1 cellular context compared by ENCODE assay signal in genomic region chr17:73187203-73187769, GRCh38.
TF ChIP-seq lines count a peak whose summit lies in the region.

No MANE protein-coding gene starts in this region.

TF ChIP-seq in HepG2, 621 proteins besides CTCF, POLR2A, EP300 and RAD21 (continued from another document and continues in another):
- TF ChIP-seq, protein P1, sequence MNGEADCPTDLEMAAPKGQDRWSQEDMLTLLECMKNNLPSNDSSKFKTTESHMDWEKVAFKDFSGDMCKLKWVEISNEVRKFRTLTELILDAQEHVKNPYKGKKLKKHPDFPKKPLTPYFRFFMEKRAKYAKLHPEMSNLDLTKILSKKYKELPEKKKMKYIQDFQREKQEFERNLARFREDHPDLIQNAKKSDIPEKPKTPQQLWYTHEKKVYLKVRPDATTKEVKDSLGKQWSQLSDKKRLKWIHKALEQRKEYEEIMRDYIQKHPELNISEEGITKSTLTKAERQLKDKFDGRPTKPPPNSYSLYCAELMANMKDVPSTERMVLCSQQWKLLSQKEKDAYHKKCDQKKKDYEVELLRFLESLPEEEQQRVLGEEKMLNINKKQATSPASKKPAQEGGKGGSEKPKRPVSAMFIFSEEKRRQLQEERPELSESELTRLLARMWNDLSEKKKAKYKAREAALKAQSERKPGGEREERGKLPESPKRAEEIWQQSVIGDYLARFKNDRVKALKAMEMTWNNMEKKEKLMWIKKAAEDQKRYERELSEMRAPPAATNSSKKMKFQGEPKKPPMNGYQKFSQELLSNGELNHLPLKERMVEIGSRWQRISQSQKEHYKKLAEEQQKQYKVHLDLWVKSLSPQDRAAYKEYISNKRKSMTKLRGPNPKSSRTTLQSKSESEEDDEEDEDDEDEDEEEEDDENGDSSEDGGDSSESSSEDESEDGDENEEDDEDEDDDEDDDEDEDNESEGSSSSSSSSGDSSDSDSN (CRISPR knock-in tag; IDR thresholded peaks at IDR 0.05), result no peak; the same call in 1 of the 2 replicates
- no peak for TF ChIP-seq ISX (CRISPR knock-in tag; conservative IDR thresholded peaks at IDR 0.05)
- no peak; the same call in 1 of the 2 replicates for TF ChIP-seq SAFB2 (CRISPR knock-in tag; IDR thresholded peaks at IDR 0.05; ENCODE audit: borderline replicate concordance, low read depth)
- TF ChIP-seq ZFYVE20 (CRISPR knock-in tag; IDR thresholded peaks at IDR 0.05; ENCODE audit: borderline replicate concordance, low read depth), result no peak
- no peak for TF ChIP-seq ZNF550 (CRISPR knock-in tag; IDR thresholded peaks at IDR 0.05; ENCODE audit: borderline replicate concordance)
- no peak for TF ChIP-seq NONO (IDR thresholded peaks at IDR 0.05)
- TF ChIP-seq NONO (CRISPR knock-in tag; conservative IDR thresholded peaks at IDR 0.05), result peak; percentile 96
- TF ChIP-seq RFX5 (IDR thresholded peaks at IDR 0.05; ENCODE audit: low read depth, low read length), result no peak
- TF ChIP-seq NRL (CRISPR knock-in tag; IDR thresholded peaks at IDR 0.05; ENCODE audit: borderline replicate concordance), result no peak
- TF ChIP-seq, protein P2, sequence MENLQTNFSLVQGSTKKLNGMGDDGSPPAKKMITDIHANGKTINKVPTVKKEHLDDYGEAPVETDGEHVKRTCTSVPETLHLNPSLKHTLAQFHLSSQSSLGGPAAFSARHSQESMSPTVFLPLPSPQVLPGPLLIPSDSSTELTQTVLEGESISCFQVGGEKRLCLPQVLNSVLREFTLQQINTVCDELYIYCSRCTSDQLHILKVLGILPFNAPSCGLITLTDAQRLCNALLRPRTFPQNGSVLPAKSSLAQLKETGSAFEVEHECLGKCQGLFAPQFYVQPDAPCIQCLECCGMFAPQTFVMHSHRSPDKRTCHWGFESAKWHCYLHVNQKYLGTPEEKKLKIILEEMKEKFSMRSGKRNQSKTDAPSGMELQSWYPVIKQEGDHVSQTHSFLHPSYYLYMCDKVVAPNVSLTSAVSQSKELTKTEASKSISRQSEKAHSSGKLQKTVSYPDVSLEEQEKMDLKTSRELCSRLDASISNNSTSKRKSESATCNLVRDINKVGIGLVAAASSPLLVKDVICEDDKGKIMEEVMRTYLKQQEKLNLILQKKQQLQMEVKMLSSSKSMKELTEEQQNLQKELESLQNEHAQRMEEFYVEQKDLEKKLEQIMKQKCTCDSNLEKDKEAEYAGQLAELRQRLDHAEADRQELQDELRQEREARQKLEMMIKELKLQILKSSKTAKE (CRISPR knock-in tag; IDR thresholded peaks at IDR 0.05; ENCODE audit: borderline replicate concordance), result peak; percentile 94
- TF ChIP-seq CBX5 (CRISPR knock-in tag; IDR thresholded peaks at IDR 0.05; ENCODE audit: borderline replicate concordance), result peak; percentile 92; the same call in 1 of the 2 replicates
- peak; percentile 94; the same call in 1 of the 2 replicates for TF ChIP-seq ZNF512B (CRISPR knock-in tag; IDR thresholded peaks at IDR 0.05; ENCODE audit: borderline replicate concordance)
- TF ChIP-seq, protein P3, sequence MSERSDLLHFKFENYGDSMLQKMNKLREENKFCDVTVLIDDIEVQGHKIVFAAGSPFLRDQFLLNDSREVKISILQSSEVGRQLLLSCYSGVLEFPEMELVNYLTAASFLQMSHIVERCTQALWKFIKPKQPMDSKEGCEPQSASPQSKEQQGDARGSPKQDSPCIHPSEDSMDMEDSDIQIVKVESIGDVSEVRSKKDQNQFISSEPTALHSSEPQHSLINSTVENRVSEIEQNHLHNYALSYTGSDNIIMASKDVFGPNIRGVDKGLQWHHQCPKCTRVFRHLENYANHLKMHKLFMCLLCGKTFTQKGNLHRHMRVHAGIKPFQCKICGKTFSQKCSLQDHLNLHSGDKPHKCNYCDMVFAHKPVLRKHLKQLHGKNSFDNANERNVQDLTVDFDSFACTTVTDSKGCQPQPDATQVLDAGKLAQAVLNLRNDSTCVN (CRISPR knock-in tag; IDR thresholded peaks at IDR 0.05; ENCODE audit: borderline replicate concordance), result no peak
- no peak for TF ChIP-seq E2F2 (CRISPR knock-in tag; IDR thresholded peaks at IDR 0.05; ENCODE audit: borderline replicate concordance)
- TF ChIP-seq ZNF136 (CRISPR knock-in tag; IDR thresholded peaks at IDR 0.05; ENCODE audit: low read depth), result 0 out of 2 replicates have a peak, but pooled peaks have one; percentile 29
- no peak; the same call in 1 of the 2 replicates for TF ChIP-seq FOXK2 (IDR thresholded peaks at IDR 0.05)
- TF ChIP-seq, protein P4, sequence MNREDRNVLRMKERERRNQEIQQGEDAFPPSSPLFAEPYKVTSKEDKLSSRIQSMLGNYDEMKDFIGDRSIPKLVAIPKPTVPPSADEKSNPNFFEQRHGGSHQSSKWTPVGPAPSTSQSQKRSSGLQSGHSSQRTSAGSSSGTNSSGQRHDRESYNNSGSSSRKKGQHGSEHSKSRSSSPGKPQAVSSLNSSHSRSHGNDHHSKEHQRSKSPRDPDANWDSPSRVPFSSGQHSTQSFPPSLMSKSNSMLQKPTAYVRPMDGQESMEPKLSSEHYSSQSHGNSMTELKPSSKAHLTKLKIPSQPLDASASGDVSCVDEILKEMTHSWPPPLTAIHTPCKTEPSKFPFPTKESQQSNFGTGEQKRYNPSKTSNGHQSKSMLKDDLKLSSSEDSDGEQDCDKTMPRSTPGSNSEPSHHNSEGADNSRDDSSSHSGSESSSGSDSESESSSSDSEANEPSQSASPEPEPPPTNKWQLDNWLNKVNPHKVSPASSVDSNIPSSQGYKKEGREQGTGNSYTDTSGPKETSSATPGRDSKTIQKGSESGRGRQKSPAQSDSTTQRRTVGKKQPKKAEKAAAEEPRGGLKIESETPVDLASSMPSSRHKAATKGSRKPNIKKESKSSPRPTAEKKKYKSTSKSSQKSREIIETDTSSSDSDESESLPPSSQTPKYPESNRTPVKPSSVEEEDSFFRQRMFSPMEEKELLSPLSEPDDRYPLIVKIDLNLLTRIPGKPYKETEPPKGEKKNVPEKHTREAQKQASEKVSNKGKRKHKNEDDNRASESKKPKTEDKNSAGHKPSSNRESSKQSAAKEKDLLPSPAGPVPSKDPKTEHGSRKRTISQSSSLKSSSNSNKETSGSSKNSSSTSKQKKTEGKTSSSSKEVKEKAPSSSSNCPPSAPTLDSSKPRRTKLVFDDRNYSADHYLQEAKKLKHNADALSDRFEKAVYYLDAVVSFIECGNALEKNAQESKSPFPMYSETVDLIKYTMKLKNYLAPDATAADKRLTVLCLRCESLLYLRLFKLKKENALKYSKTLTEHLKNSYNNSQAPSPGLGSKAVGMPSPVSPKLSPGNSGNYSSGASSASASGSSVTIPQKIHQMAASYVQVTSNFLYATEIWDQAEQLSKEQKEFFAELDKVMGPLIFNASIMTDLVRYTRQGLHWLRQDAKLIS (CRISPR knock-in tag; IDR thresholded peaks at IDR 0.05), result no peak
- TF ChIP-seq, protein P5, sequence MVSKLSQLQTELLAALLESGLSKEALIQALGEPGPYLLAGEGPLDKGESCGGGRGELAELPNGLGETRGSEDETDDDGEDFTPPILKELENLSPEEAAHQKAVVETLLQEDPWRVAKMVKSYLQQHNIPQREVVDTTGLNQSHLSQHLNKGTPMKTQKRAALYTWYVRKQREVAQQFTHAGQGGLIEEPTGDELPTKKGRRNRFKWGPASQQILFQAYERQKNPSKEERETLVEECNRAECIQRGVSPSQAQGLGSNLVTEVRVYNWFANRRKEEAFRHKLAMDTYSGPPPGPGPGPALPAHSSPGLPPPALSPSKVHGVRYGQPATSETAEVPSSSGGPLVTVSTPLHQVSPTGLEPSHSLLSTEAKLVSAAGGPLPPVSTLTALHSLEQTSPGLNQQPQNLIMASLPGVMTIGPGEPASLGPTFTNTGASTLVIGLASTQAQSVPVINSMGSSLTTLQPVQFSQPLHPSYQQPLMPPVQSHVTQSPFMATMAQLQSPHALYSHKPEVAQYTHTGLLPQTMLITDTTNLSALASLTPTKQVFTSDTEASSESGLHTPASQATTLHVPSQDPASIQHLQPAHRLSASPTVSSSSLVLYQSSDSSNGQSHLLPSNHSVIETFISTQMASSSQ (IDR thresholded peaks at IDR 0.05; ENCODE audit: low read depth), result peak; percentile 88
- TF ChIP-seq, protein P5 (CRISPR knock-in tag; IDR thresholded peaks at IDR 0.05; ENCODE audit: borderline replicate concordance), result peak; percentile 93
- TF ChIP-seq SNAI1 (CRISPR knock-in tag; IDR thresholded peaks at IDR 0.05; ENCODE audit: borderline replicate concordance), result no peak
- peak; percentile 55; the same call in 1 of the 2 replicates for TF ChIP-seq ARID2 (CRISPR knock-in tag; IDR thresholded peaks at IDR 0.05; ENCODE audit: borderline replicate concordance)
- TF ChIP-seq PHF5A (CRISPR knock-in tag; IDR thresholded peaks at IDR 0.05; ENCODE audit: low read depth, unreplicated experiment), result no peak
- TF ChIP-seq, protein P6, sequence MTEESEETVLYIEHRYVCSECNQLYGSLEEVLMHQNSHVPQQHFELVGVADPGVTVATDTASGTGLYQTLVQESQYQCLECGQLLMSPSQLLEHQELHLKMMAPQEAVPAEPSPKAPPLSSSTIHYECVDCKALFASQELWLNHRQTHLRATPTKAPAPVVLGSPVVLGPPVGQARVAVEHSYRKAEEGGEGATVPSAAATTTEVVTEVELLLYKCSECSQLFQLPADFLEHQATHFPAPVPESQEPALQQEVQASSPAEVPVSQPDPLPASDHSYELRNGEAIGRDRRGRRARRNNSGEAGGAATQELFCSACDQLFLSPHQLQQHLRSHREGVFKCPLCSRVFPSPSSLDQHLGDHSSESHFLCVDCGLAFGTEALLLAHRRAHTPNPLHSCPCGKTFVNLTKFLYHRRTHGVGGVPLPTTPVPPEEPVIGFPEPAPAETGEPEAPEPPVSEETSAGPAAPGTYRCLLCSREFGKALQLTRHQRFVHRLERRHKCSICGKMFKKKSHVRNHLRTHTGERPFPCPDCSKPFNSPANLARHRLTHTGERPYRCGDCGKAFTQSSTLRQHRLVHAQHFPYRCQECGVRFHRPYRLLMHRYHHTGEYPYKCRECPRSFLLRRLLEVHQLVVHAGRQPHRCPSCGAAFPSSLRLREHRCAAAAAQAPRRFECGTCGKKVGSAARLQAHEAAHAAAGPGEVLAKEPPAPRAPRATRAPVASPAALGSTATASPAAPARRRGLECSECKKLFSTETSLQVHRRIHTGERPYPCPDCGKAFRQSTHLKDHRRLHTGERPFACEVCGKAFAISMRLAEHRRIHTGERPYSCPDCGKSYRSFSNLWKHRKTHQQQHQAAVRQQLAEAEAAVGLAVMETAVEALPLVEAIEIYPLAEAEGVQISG (CRISPR knock-in tag; IDR thresholded peaks at IDR 0.05), result peak; percentile 72
- TF ChIP-seq TCF12 (IDR thresholded peaks at IDR 0.05), result no peak
- peak; percentile 89 for TF ChIP-seq TCF12 (CRISPR knock-in tag; IDR thresholded peaks at IDR 0.05)
- TF ChIP-seq ZNF256 (CRISPR knock-in tag; conservative IDR thresholded peaks at IDR 0.05), result 0 out of 2 replicates have a peak, but pooled peaks have one; percentile 22
- no peak for TF ChIP-seq LCORL (IDR thresholded peaks at IDR 0.05)
- TF ChIP-seq LCORL (CRISPR knock-in tag; IDR thresholded peaks at IDR 0.05), result peak; percentile 92
- TF ChIP-seq ZNF768 (CRISPR knock-in tag; IDR thresholded peaks at IDR 0.05), result no peak
- no peak for TF ChIP-seq MLLT10 (CRISPR knock-in tag; IDR thresholded peaks at IDR 0.05)
